9 cellular contexts compared by ENCODE assay signal in genomic region chr2:224922142-224922727, GRCh38.
A peak's percentile ranks its signal among the peaks of the same experiment; 100 is the strongest.
DNase-seq lines count a peak whose midpoint lies in the region; ATAC-seq and TF ChIP-seq lines count a peak whose summit lies in the region.
"Had no signal": no experiment of that assay in that cellular context is flagged by ENCODE, and none has a peak within 500 bp of the region (broad histone marks: within the 10 kb centered on the region; RNA-seq: fewer than 3 reads in every experiment).

No MANE protein-coding gene starts in this region.

- no peaks in the 10 kb centered on the region for H3K36me3 ChIP-seq in Caco-2 (ENCODE audit: control insufficient read depth, insufficient read depth, low read length)
- no peaks in the 10 kb centered on the region for H3K36me3 ChIP-seq in PC-3 (ENCODE audit: low read depth, low read length)

- H3K27me3 Mint-ChIP-seq in IgD-negative memory B cell (no peaks in the 10 kb centered on the region), Caco-2 (ENCODE audit: insufficient read depth, unreplicated experiment) (peaks cover 5% of the 10 kb centered on the region)
- H3K27me3 Mint-ChIP-seq in effector memory CD8-positive, alpha-beta T cell = no peaks in the 10 kb centered on the region

- H3K4me3 Mint-ChIP-seq in IgD-negative memory B cell (peak overlapping the region in 3 of 4 donors; percentile 56 to 72 (median 72)), Caco-2 (ENCODE audit: unreplicated experiment) (no peak overlapping the region)
- H3K4me3 Mint-ChIP-seq in effector memory CD8-positive, alpha-beta T cell = peak overlapping the region in 1 of 2 donors; percentile 32

- no peaks in the 10 kb centered on the region for H3K79me2 ChIP-seq in PC-3 (ENCODE audit: low read length)

- WGBS in lower leg skin, 2 donors = 37 to 86% methylated on average over 2 of the region's 2 CpGs

- no peak for TF ChIP-seq POLR2A in lower leg skin (IDR thresholded peaks at IDR 0.05)

- no peak overlapping the region for H2AFZ ChIP-seq in PC-3 (ENCODE audit: low read length)

- CTCF ChIA-PET in Caco-2 (lab: Charles Lee) = no interaction called here
- CTCF ChIA-PET in PC-3 (lab: Charles Lee) = no interaction called here

- no peaks in the 10 kb centered on the region for H3K9me2 ChIP-seq in PC-3 (replicated peaks; ENCODE audit: low read length)

- no TSS peak for BruUV-seq in Caco-2 (replicated peaks; lab: Mats Ljungman, UMichigan)
- BruUV-seq in PC-3 (replicated peaks; lab: Mats Ljungman, UMichigan) = no TSS peak

- H3K4me1 ChIP-seq in Caco-2 (no peaks in the 10 kb centered on the region), PC-3 (ENCODE audit: insufficient read depth, low read length) (peaks cover 18% of the 10 kb centered on the region)

- ATAC-seq in GM21515 (IDR thresholded peaks at IDR 0.05; ENCODE audit: unreplicated experiment) = peak; percentile 77
- peak; percentile 38 for ATAC-seq in effector memory CD8-positive, alpha-beta T cell (replicated peaks)
- no peak for ATAC-seq in PC-3
- ATAC-seq: HCT116 had no signal

- no peak overlapping the region for H3K27ac ChIP-seq in PC-3 (ENCODE audit: low read length)

- peak overlapping the region in 2 of 3 donors; percentile 66 to 88 for H3K27ac Mint-ChIP-seq in IgD-negative memory B cell
- peak overlapping the region in 1 of 2 donors; percentile 3 for H3K27ac Mint-ChIP-seq in effector memory CD8-positive, alpha-beta T cell
- H3K27ac Mint-ChIP-seq in Caco-2 (ENCODE audit: unreplicated experiment) = no peak overlapping the region

- no peak overlapping the region for H3K4me3 ChIP-seq in Caco-2 (ENCODE audit: low read depth, low read length)
- no peak overlapping the region for H3K4me3 ChIP-seq in lower leg skin (ENCODE audit: low read depth, poor library complexity, severe bottlenecking)
- H3K4me3 ChIP-seq in PC-3 (ENCODE audit: low read length) = no peak overlapping the region

- TF ChIP-seq CTCF in GM10266 (IDR thresholded peaks at IDR 0.05; ENCODE audit: control insufficient read depth, insufficient read depth, low read depth, missing control alignments) (no peak), Caco-2 (IDR thresholded peaks at IDR 0.05; ENCODE audit: insufficient read depth in 1 of 2, low read depth in 1 of 2, low read length in 1 of 2, severe bottlenecking in 1 of 2, unreplicated experiment in 1 of 2) (no peak), lower leg skin (IDR thresholded peaks at IDR 0.05) (no peak), PC-3 (conservative IDR thresholded peaks at IDR 0.05; ENCODE audit: low read depth, low read length) (no peak)

- POLR2A ChIA-PET in Caco-2 (lab: Charles Lee) = no interaction called here
- POLR2A ChIA-PET in PC-3 (lab: Charles Lee; ENCODE audit: unreplicated experiment) = interaction anchor here (0.7 kb wide), 1 partner anchor 62 kb away, joined by 3 read pairs; no protein-coding TSS in a partner anchor

- H3K9me3 ChIP-seq in Caco-2 (no peaks in the 10 kb centered on the region), PC-3 (ENCODE audit: low read length) (no peaks in the 10 kb centered on the region)

- intact Hi-C loops in Caco-2 (cut with micrococcal nuclease; ENCODE audit: unreplicated experiment) (no loop called here), lower leg skin (cut with DNase I; ENCODE audit: low total_unique reads) (no loop called here), PC-3 (cut with micrococcal nuclease) (no loop called here)

- H3K36me3 Mint-ChIP-seq in IgD-negative memory B cell (no peaks in the 10 kb centered on the region), Caco-2 (ENCODE audit: insufficient read depth, unreplicated experiment) (no peaks in the 10 kb centered on the region)
- H3K36me3 Mint-ChIP-seq in effector memory CD8-positive, alpha-beta T cell (ENCODE audit: insufficient read depth) = peaks cover 14% of the 10 kb centered on the region

- H3K4me1 Mint-ChIP-seq in IgD-negative memory B cell (peaks cover 43 to 56% (median 50%) of the 10 kb centered on the region in 3 donors), Caco-2 (ENCODE audit: low read depth, unreplicated experiment) (no peaks in the 10 kb centered on the region)
- H3K4me1 Mint-ChIP-seq in effector memory CD8-positive, alpha-beta T cell (ENCODE audit: low read depth in 2 of 2) = peaks cover 38 to 50% of the 10 kb centered on the region in 2 donors

- H3K27me3 ChIP-seq in Caco-2 (replicated peaks; ENCODE audit: control insufficient read depth, insufficient read depth, low read length) (no peaks in the 10 kb centered on the region), PC-3 (ENCODE audit: low read length) (no peaks in the 10 kb centered on the region)

- no peaks in the 10 kb centered on the region for H4K20me1 ChIP-seq in PC-3 (ENCODE audit: low read length)

- no peak overlapping the region for H3K4me2 ChIP-seq in PC-3 (ENCODE audit: low read length)

- H3K9me3 Mint-ChIP-seq in IgD-negative memory B cell (no peaks in the 10 kb centered on the region), Caco-2 (ENCODE audit: unreplicated experiment) (no peaks in the 10 kb centered on the region)
- no peaks in the 10 kb centered on the region for H3K9me3 Mint-ChIP-seq in effector memory CD8-positive, alpha-beta T cell

- DNase-seq in GM10266 (ENCODE audit: extremely low spot score) (peak; percentile 27), Caco-2 (no peak), lower leg skin (ENCODE audit: low spot score in 2 of 2) (no peak), PC-3 (no peak)
- DNase-seq in effector memory CD8-positive, alpha-beta T cell = no peak
- no peak for DNase-seq in activated CD4-positive, alpha-beta T cell treated with anti-CD3 and anti-CD28 coated beads for 4 hours

- no peaks in the 10 kb centered on the region for H3F3A ChIP-seq in PC-3 (ENCODE audit: low read length, unreplicated experiment)

- H3K9ac ChIP-seq in PC-3 (ENCODE audit: low read length) = no peak overlapping the region
